In genomic region chrX:94204524-94204923, GRCh38 we compare ENCODE assay signal across 21 cellular contexts.
"Had no signal": no experiment of that assay in that cellular context is flagged by ENCODE, and none has a peak within 500 bp of the region (broad histone marks: within the 10 kb centered on the region; RNA-seq: fewer than 3 reads in every experiment).

No MANE protein-coding gene starts in this region.

- H3K36me3 ChIP-seq: right atrium auricular region, transverse colon had no signal

- H3K4me1 ChIP-seq: foreskin keratinocyte, right atrium auricular region, transverse colon had no signal

- H3K27me3 ChIP-seq: foreskin keratinocyte, right atrium auricular region, transverse colon had no signal

- H3K4me3 ChIP-seq: right atrium auricular region, skin epidermis, transverse colon had no signal

- H3K27ac ChIP-seq: foreskin keratinocyte, right atrium auricular region, skin epidermis, transverse colon, VCaP had no signal

- DNase-seq: activated CD4-positive, alpha-beta T cell treated with anti-CD3 and anti-CD28 coated beads for 1 hour; activated CD4-positive, alpha-beta T cell treated with anti-CD3 and anti-CD28 coated beads, Interleukin-2, amount 50 U/mL, for 4 hours; activated naive CD4-positive, alpha-beta T cell treated with anti-CD3 and anti-CD28 coated beads, Interleukin-2, amount 10 ng/mL, durations not matched to agents 7 days and 5 days; activated T-cell treated with anti-CD3 and anti-CD28 coated beads, Interleukin-2, amount 50 U/mL, for 1 hour; dermis blood vessel endothelial cell; effector memory CD8-positive, alpha-beta T cell; foreskin keratinocyte; glutamatergic neuron; hypothalamus; kidney glomerular epithelial cell; left ventricle myocardium superior; mesenchymal stem cell; nucleus accumbens; stimulated activated CD4-positive, alpha-beta T cell treated with anti-CD3 and anti-CD28 coated beads, Interleukin-4, amount 100 ng/mL, for 4 hours; stimulated activated CD8-positive, alpha-beta memory T cell treated with anti-CD3 and anti-CD28 coated beads, Interleukin-4, amount 100 ng/mL, for 48 hours; stimulated activated naive CD4-positive, alpha-beta T cell treated with Interleukin-2 at 50 U/mL for 16 hours; substantia nigra; transverse colon had no signal

- H3K9me3 ChIP-seq: right atrium auricular region, transverse colon had no signal
